1 cellular context compared by ENCODE assay signal in genomic region chr6:56259163-56259562, GRCh38.
TF ChIP-seq lines count a peak whose summit lies in the region.

No MANE protein-coding gene starts in this region.

TF ChIP-seq in WTC11, 78 proteins besides CTCF, POLR2A, EP300 and RAD21 (continued from another document):
- TF ChIP-seq AR (CRISPR knock-in tag; IDR thresholded peaks at IDR 0.05) (no peak), ZNF232 (CRISPR knock-in tag; IDR thresholded peaks at IDR 0.05) (no peak), AFF4 (CRISPR knock-in tag; IDR thresholded peaks at IDR 0.05; ENCODE audit: borderline replicate concordance) (no peak), ZMAT4 (CRISPR knock-in tag; IDR thresholded peaks at IDR 0.05) (no peak), MXD4 (CRISPR knock-in tag; IDR thresholded peaks at IDR 0.05; ENCODE audit: borderline replicate concordance) (no peak), NR1H2 (CRISPR knock-in tag; IDR thresholded peaks at IDR 0.05) (no peak)
